ENCODE assay signal across 8 cellular contexts in genomic region chr16:31700530-31701388, GRCh38.
A peak's percentile ranks its signal among the peaks of the same experiment; 100 is the strongest.
DNase-seq lines count a peak whose midpoint lies in the region; ATAC-seq and TF ChIP-seq lines count a peak whose summit lies in the region.

No MANE protein-coding gene starts in this region.

- peak overlapping the region; percentile 86 for H3K9ac ChIP-seq in BLaER1
- H3K9ac ChIP-seq in SK-N-SH: peak overlapping the region; percentile 67

- TF ChIP-seq EP300 in SK-N-SH (IDR thresholded peaks at IDR 0.05; ENCODE audit: borderline replicate concordance in 1 of 2, low read depth in 1 of 2, low read length in 1 of 2): no peak

- H3K4me3 Mint-ChIP-seq in activated naive CD8-positive, alpha-beta T cell treated with anti-CD3 and anti-CD28 coated beads, Interleukin-2, amount 50 U/mL, for 24 hours: peak overlapping the region; percentile 86

- POLR2A ChIA-PET in SK-N-SH (lab: Yijun Ruan, JAX): interaction anchor here (5.5 kb wide), 1 partner anchor 13 kb away, joined by 25 read pairs; a partner anchor contains a TSS

- peak overlapping the region; percentile 89 for H3K4me2 ChIP-seq in BLaER1
- peak overlapping the region; percentile 79 for H3K4me2 ChIP-seq in SK-N-SH
- H3K4me2 ChIP-seq in hepatocyte: peak overlapping the region; percentile 84

- no peaks in the 10 kb centered on the region for H3K9me3 ChIP-seq in BLaER1
- no peaks in the 10 kb centered on the region for H3K9me3 ChIP-seq in SK-N-SH
- H3K9me3 ChIP-seq in hepatocyte (ENCODE audit: low read depth): no peaks in the 10 kb centered on the region

- peaks cover 33% of the 10 kb centered on the region for H4K20me1 ChIP-seq in BLaER1
- no peaks in the 10 kb centered on the region for H4K20me1 ChIP-seq in SK-N-SH (ENCODE audit: insufficient read depth)
- peaks cover 5% of the 10 kb centered on the region for H4K20me1 ChIP-seq in hepatocyte (ENCODE audit: insufficient read depth, poor library complexity, severe bottlenecking)

- H3K9me2 ChIP-seq in SK-N-SH: no peaks in the 10 kb centered on the region
- no peaks in the 10 kb centered on the region for H3K9me2 ChIP-seq in hepatocyte (replicated peaks; ENCODE audit: insufficient read depth)

- peak overlapping the region; percentile 84 for H3K27ac ChIP-seq in BLaER1
- H3K27ac ChIP-seq in SK-N-SH (ENCODE audit: low read depth in 2 of 2, low read length in 1 of 2): peak overlapping the region in 1 of 2 experiments; percentile 50; a peak in 1 of 4 replicates
- H3K27ac ChIP-seq in hepatocyte: peak overlapping the region; percentile 95

- H3K27me3 ChIP-seq in BLaER1 (no peaks in the 10 kb centered on the region), SK-N-SH (ENCODE audit: insufficient read depth) (no peaks in the 10 kb centered on the region), hepatocyte (no peaks in the 10 kb centered on the region)

- H3K9me3 Mint-ChIP-seq in activated naive CD8-positive, alpha-beta T cell treated with anti-CD3 and anti-CD28 coated beads, Interleukin-2, amount 50 U/mL, for 24 hours: no peaks in the 10 kb centered on the region

- WGBS in SK-N-SH (ENCODE audit: low lambda C conversion rate): 3% methylated on average over 34 of the region's 56 CpGs
- 2% methylated on average over 47 of the region's 56 CpGs for WGBS in hepatocyte (ENCODE audit: low lambda C conversion rate, missing lambda C conversion rate)

- H3K4me1 Mint-ChIP-seq in activated naive CD8-positive, alpha-beta T cell treated with anti-CD3 and anti-CD28 coated beads, Interleukin-2, amount 50 U/mL, for 24 hours: peaks cover 28% of the 10 kb centered on the region

- H3K36me3 ChIP-seq in BLaER1: peaks cover 36% of the 10 kb centered on the region
- H3K36me3 ChIP-seq in SK-N-SH (replicated peaks in 1 of 2; ENCODE audit: control insufficient read depth in 1 of 2, insufficient read depth in 2 of 2, low read length in 1 of 2): peaks cover 0 to 27% of the 10 kb centered on the region in 2 experiments
- no peaks in the 10 kb centered on the region for H3K36me3 ChIP-seq in hepatocyte (replicated peaks; ENCODE audit: insufficient read depth, low read depth)

- H3K4me3 ChIP-seq in BLaER1 (peak overlapping the region; percentile 93), SK-N-SH (ENCODE audit: low read depth in 2 of 2, low read length in 1 of 2) (peak overlapping the region; percentile 81 to 98), hepatocyte (peak overlapping the region; percentile 99)

- H3K27ac Mint-ChIP-seq in activated naive CD8-positive, alpha-beta T cell treated with anti-CD3 and anti-CD28 coated beads, Interleukin-2, amount 50 U/mL, for 24 hours: peak overlapping the region; percentile 98

- H3F3A ChIP-seq in SK-N-SH (replicated peaks; ENCODE audit: insufficient read depth): no peaks in the 10 kb centered on the region

- H3K4me1 ChIP-seq in BLaER1 (peaks cover 29% of the 10 kb centered on the region), SK-N-SH (ENCODE audit: control insufficient read depth in 1 of 2, insufficient read depth in 2 of 2, low read depth in 1 of 2, low read length in 1 of 2) (peaks cover 0 to 8% of the 10 kb centered on the region in 2 experiments; a peak in 2 of 4 replicates), hepatocyte (ENCODE audit: insufficient read depth) (peaks cover 7% of the 10 kb centered on the region)

- TF ChIP-seq CTCF in SK-N-SH (IDR thresholded peaks at IDR 0.05): peak; percentile 29
- TF ChIP-seq CTCF in hepatocyte (IDR thresholded peaks at IDR 0.05; ENCODE audit: poor library complexity): peak; percentile 10

- H2AFZ ChIP-seq in SK-N-SH (ENCODE audit: low read depth) (peak overlapping the region; percentile 88), hepatocyte (peak overlapping the region; percentile 78)

- H3K36me3 Mint-ChIP-seq in activated naive CD8-positive, alpha-beta T cell treated with anti-CD3 and anti-CD28 coated beads, Interleukin-2, amount 50 U/mL, for 24 hours (ENCODE audit: low read depth): peaks cover 28% of the 10 kb centered on the region

- TF ChIP-seq RAD21 in SK-N-SH (IDR thresholded peaks at IDR 0.05; ENCODE audit: low read length): no peak

- DNase-seq in SK-N-SH (peak; percentile 77), hepatocyte (ENCODE audit: low spot score) (peak; percentile 93), sciatic nerve (ENCODE audit: low spot score) (peak; percentile 87), NCI-H2196 treated with DMSO at 0.1 percent for 48 hours (lab: John Stamatoyannopoulos, UW; ENCODE audit: unreplicated experiment) (no peak)
- DNase-seq in activated naive CD8-positive, alpha-beta T cell treated with anti-CD3 and anti-CD28 coated beads, Interleukin-2, amount 50 U/mL, for 24 hours: peak; percentile 85

- ATAC-seq in GM19025 (IDR thresholded peaks at IDR 0.05; ENCODE audit: low read depth, unreplicated experiment) (peak; percentile 77), HG03159 (IDR thresholded peaks at IDR 0.05; ENCODE audit: unreplicated experiment) (peak; percentile 56), sciatic nerve (peak; percentile 15)
- ATAC-seq in activated naive CD8-positive, alpha-beta T cell treated with anti-CD3 and anti-CD28 coated beads, Interleukin-2, amount 50 U/mL, for 24 hours: peak; percentile 80

- CTCF ChIA-PET in SK-N-SH (lab: Yijun Ruan, JAX): interaction anchor here (0.9 to 1.5 kb wide), 4 partner anchors 23 to 240 kb away, joined by 3 to 4 read pairs (median 3); no protein-coding TSS in a partner anchor

- intact Hi-C loops in sciatic nerve (cut with DNase I): no loop called here

- H3K27me3 Mint-ChIP-seq in activated naive CD8-positive, alpha-beta T cell treated with anti-CD3 and anti-CD28 coated beads, Interleukin-2, amount 50 U/mL, for 24 hours: peaks cover 5% of the 10 kb centered on the region

- H3K79me2 ChIP-seq in SK-N-SH (ENCODE audit: insufficient read depth) (peaks cover 7% of the 10 kb centered on the region), hepatocyte (peaks cover 22% of the 10 kb centered on the region)

TF ChIP-seq in SK-N-SH, 30 proteins besides CTCF, POLR2A, EP300 and RAD21 (continues in another document):
- TF ChIP-seq JUND (IDR thresholded peaks at IDR 0.05) (no peak), MXI1 (IDR thresholded peaks at IDR 0.05; ENCODE audit: low read depth, low read length) (peak; percentile 10; the same call in 1 of the 2 replicates), FOXM1 (IDR thresholded peaks at IDR 0.05; ENCODE audit: low read depth) (no peak), TCF12 (IDR thresholded peaks at IDR 0.05) (no peak), EZH2phosphoT487 (IDR thresholded peaks at IDR 0.05; ENCODE audit: borderline replicate concordance, low read depth) (no peak), MEF2A (IDR thresholded peaks at IDR 0.05; ENCODE audit: borderline replicate concordance, low read depth) (no peak), ELF1 (IDR thresholded peaks at IDR 0.05) (peak; percentile 73; the same call in 1 of the 2 replicates), GATA2 (CRISPR knock-in tag; IDR thresholded peaks at IDR 0.05) (no peak), NFIC (IDR thresholded peaks at IDR 0.05; ENCODE audit: borderline replicate concordance) (no peak), SMC3 (IDR thresholded peaks at IDR 0.05; ENCODE audit: low read depth, low read length) (no peak), TAF1 (IDR thresholded peaks at IDR 0.05; ENCODE audit: borderline replicate concordance, low read depth, low read length) (no peak), POLR2AphosphoS5 (IDR thresholded peaks at IDR 0.05; ENCODE audit: low read depth, low read length) (peak; percentile 52; the same call in 1 of the 2 replicates), FOXJ3 (CRISPR knock-in tag; IDR thresholded peaks at IDR 0.05) (no peak), RCOR1 (IDR thresholded peaks at IDR 0.05; ENCODE audit: low read length) (no peak), SIN3A (IDR thresholded peaks at IDR 0.05; ENCODE audit: borderline replicate concordance, low read depth, low read length) (no peak)
- TF ChIP-seq, protein P1, sequence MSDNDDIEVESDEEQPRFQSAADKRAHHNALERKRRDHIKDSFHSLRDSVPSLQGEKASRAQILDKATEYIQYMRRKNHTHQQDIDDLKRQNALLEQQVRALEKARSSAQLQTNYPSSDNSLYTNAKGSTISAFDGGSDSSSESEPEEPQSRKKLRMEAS (IDR thresholded peaks at IDR 0.05; ENCODE audit: low read depth): no peak; the same call in 1 of the 2 replicates
- TF ChIP-seq, protein P2, sequence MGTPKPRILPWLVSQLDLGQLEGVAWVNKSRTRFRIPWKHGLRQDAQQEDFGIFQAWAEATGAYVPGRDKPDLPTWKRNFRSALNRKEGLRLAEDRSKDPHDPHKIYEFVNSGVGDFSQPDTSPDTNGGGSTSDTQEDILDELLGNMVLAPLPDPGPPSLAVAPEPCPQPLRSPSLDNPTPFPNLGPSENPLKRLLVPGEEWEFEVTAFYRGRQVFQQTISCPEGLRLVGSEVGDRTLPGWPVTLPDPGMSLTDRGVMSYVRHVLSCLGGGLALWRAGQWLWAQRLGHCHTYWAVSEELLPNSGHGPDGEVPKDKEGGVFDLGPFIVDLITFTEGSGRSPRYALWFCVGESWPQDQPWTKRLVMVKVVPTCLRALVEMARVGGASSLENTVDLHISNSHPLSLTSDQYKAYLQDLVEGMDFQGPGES (IDR thresholded peaks at IDR 0.05; ENCODE audit: low read depth, low read length): no peak; the same call in 1 of the 2 replicates
- TF ChIP-seq, protein P3, sequence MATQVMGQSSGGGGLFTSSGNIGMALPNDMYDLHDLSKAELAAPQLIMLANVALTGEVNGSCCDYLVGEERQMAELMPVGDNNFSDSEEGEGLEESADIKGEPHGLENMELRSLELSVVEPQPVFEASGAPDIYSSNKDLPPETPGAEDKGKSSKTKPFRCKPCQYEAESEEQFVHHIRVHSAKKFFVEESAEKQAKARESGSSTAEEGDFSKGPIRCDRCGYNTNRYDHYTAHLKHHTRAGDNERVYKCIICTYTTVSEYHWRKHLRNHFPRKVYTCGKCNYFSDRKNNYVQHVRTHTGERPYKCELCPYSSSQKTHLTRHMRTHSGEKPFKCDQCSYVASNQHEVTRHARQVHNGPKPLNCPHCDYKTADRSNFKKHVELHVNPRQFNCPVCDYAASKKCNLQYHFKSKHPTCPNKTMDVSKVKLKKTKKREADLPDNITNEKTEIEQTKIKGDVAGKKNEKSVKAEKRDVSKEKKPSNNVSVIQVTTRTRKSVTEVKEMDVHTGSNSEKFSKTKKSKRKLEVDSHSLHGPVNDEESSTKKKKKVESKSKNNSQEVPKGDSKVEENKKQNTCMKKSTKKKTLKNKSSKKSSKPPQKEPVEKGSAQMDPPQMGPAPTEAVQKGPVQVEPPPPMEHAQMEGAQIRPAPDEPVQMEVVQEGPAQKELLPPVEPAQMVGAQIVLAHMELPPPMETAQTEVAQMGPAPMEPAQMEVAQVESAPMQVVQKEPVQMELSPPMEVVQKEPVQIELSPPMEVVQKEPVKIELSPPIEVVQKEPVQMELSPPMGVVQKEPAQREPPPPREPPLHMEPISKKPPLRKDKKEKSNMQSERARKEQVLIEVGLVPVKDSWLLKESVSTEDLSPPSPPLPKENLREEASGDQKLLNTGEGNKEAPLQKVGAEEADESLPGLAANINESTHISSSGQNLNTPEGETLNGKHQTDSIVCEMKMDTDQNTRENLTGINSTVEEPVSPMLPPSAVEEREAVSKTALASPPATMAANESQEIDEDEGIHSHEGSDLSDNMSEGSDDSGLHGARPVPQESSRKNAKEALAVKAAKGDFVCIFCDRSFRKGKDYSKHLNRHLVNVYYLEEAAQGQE (IDR thresholded peaks at IDR 0.05; ENCODE audit: low read depth, low read length): no peak

Comparison
In these comparisons a context has a peak if more than half of its experiments do, and no peak if none do; other contexts are left out.
1. ATAC-seq: peak in every context shown above with its lines; median percentile 80 in activated naive CD8-positive, alpha-beta T cell treated with anti-CD3 and anti-CD28 coated beads, Interleukin-2, amount 50 U/mL, for 24 hours; 77 in GM19025; 56 in HG03159; 15 in sciatic nerve.